Comparison of ENCODE assay signal across 27 cellular contexts in the genomic region with DNA sequence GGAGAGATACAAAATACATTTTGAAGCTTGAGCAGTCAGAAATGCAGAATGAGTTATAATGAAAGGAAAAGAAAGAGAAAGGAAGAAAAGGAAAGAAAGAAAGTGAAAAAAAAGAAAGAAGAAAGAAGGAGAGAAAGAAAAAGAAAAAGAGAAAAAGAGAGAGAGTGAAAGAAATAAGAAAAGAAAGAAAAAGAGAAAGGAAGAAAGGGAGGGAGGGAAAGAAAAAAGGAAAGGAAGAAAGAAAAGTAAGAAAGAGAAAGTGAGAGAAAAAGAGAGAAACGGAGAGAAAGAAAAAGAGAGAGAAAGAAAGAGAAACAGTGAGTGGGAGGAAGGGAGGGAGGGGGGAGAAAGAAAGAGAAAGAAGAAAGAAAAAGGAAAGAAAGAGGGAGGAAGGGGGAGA.
"Had no signal": no experiment of that assay in that cellular context is flagged by ENCODE, and none has a peak within 500 bp of the region (broad histone marks: within the 10 kb centered on the region; RNA-seq: fewer than 3 reads in every experiment).

No MANE protein-coding gene starts in this region.

- DNase-seq: nephron progenitor cell; nucleus accumbens; pancreas; right cardiac atrium; right lobe of liver; sigmoid colon; small intestine; stimulated activated CD4-positive, alpha-beta T cell treated with anti-CD3 and anti-CD28 coated beads, Interleukin-15, amount 100 ng/mL, for 24 hours; stimulated activated CD4-positive, alpha-beta T cell treated with anti-CD3 and anti-CD28 coated beads, Interleukin-2, amount 100 ng/mL, for 24 hours; stimulated activated CD4-positive, alpha-beta T cell treated with anti-CD3 and anti-CD28 coated beads, Interleukin-2, amount 100 ng/mL, for 48 hours; stimulated activated CD4-positive, alpha-beta T cell treated with anti-CD3 and anti-CD28 coated beads, Interleukin-4, amount 100 ng/mL, for 24 hours; stimulated activated naive B cell treated with anti-CD40 and anti-IgM and Interleukin-4, amounts not matched to agents 10 μg/mL and 1 μg/mL and 100 μg/mL, for 72 hours; stimulated activated naive CD4-positive, alpha-beta T cell treated with Interleukin-2 at 50 U/mL for 16 hours; stomach; thyroid gland; trophoblast cell; upper lobe of left lung had no signal

- ATAC-seq: natural killer cell treated with Interleukin-12 subunit alpha and Interleukin-12 subunit beta and Interleukin-15 and Interleukin-18, amount 100 ng/mL, for 72 hours; pancreas; right lobe of liver; stimulated activated effector memory CD8-positive, alpha-beta T cell treated with anti-CD3 and anti-CD28 coated beads, Interleukin-12 subunit alpha, Interleukin-12 subunit beta, amount 100 ng/mL, for 72 hours; stimulated activated naive B cell treated with anti-CD40 and anti-IgM and Interleukin-4, amounts not matched to agents 10 μg/mL and 1 μg/mL and 100 μg/mL, for 72 hours had no signal

- H3K9me3 ChIP-seq: neutrophil, pancreas, prostate gland, right lobe of liver, sigmoid colon, stomach, thoracic aorta, thyroid gland, tibial nerve, upper lobe of left lung, vagina had no signal

- H3K4me1 ChIP-seq: pancreas, prostate gland, right lobe of liver, sigmoid colon, stomach, thyroid gland, tibial nerve, upper lobe of left lung, vagina had no signal

- H3K4me3 ChIP-seq: pancreas, prostate gland, right lobe of liver, sigmoid colon, stomach, thoracic aorta, thyroid gland, tibial nerve, upper lobe of left lung, vagina had no signal

- H3K9me3 Mint-ChIP-seq: nephron progenitor cell, neural crest cell had no signal

- H3K36me3 ChIP-seq: neutrophil, pancreas, prostate gland, right lobe of liver, sigmoid colon, stomach, thoracic aorta, thyroid gland, tibial nerve, upper lobe of left lung, vagina had no signal

- H3K4me3 Mint-ChIP-seq: natural killer cell treated with Interleukin-12 subunit alpha and Interleukin-12 subunit beta and Interleukin-15 and Interleukin-18, amount 100 ng/mL, for 72 hours; nephron progenitor cell; neural crest cell; stimulated activated effector memory CD8-positive, alpha-beta T cell treated with anti-CD3 and anti-CD28 coated beads, Interleukin-12 subunit alpha, Interleukin-12 subunit beta, amount 100 ng/mL, for 72 hours; stimulated activated naive B cell treated with anti-CD40 and anti-IgM and Interleukin-4, amounts not matched to agents 10 μg/mL and 1 μg/mL and 100 μg/mL, for 72 hours; stimulated activated naive CD8-positive, alpha-beta T cell treated with anti-CD3 and anti-CD28 coated beads, Interleukin-15, Interleukin-2, amounts not matched to agents 100 ng/mL and 50 ng/mL, for 24 hours had no signal

- FAIRE-seq: pancreas, small intestine, urothelium cell line had no signal

- H3K36me3 Mint-ChIP-seq: natural killer cell treated with Interleukin-12 subunit alpha and Interleukin-12 subunit beta and Interleukin-15 and Interleukin-18, amount 100 ng/mL, for 72 hours; stimulated activated effector memory CD8-positive, alpha-beta T cell treated with anti-CD3 and anti-CD28 coated beads, Interleukin-12 subunit alpha, Interleukin-12 subunit beta, amount 100 ng/mL, for 72 hours; stimulated activated naive B cell treated with anti-CD40 and anti-IgM and Interleukin-4, amounts not matched to agents 10 μg/mL and 1 μg/mL and 100 μg/mL, for 72 hours had no signal

- H3K27me3 Mint-ChIP-seq: natural killer cell treated with Interleukin-12 subunit alpha and Interleukin-12 subunit beta and Interleukin-15 and Interleukin-18, amount 100 ng/mL, for 72 hours; stimulated activated naive B cell treated with anti-CD40 and anti-IgM and Interleukin-4, amounts not matched to agents 10 μg/mL and 1 μg/mL and 100 μg/mL, for 72 hours; stimulated activated naive CD8-positive, alpha-beta T cell treated with anti-CD3 and anti-CD28 coated beads, Interleukin-15, Interleukin-2, amounts not matched to agents 100 ng/mL and 50 ng/mL, for 24 hours had no signal

- H3K27ac ChIP-seq: neutrophil, pancreas, prostate gland, right lobe of liver, sigmoid colon, stomach, thoracic aorta, thyroid gland, tibial nerve, upper lobe of left lung, vagina had no signal

- H3K4me1 Mint-ChIP-seq: nephron progenitor cell; neural crest cell; stimulated activated effector memory CD8-positive, alpha-beta T cell treated with anti-CD3 and anti-CD28 coated beads, Interleukin-12 subunit alpha, Interleukin-12 subunit beta, amount 100 ng/mL, for 72 hours; stimulated activated naive B cell treated with anti-CD40 and anti-IgM and Interleukin-4, amounts not matched to agents 10 μg/mL and 1 μg/mL and 100 μg/mL, for 72 hours had no signal

- H3K27ac Mint-ChIP-seq: natural killer cell treated with Interleukin-12 subunit alpha and Interleukin-12 subunit beta and Interleukin-15 and Interleukin-18, amount 100 ng/mL, for 72 hours; nephron progenitor cell; stimulated activated effector memory CD8-positive, alpha-beta T cell treated with anti-CD3 and anti-CD28 coated beads, Interleukin-12 subunit alpha, Interleukin-12 subunit beta, amount 100 ng/mL, for 72 hours; stimulated activated naive B cell treated with anti-CD40 and anti-IgM and Interleukin-4, amounts not matched to agents 10 μg/mL and 1 μg/mL and 100 μg/mL, for 72 hours; stimulated activated naive CD8-positive, alpha-beta T cell treated with anti-CD3 and anti-CD28 coated beads, Interleukin-15, Interleukin-2, amounts not matched to agents 100 ng/mL and 50 ng/mL, for 24 hours had no signal

- H3K27me3 ChIP-seq: neutrophil, pancreas, right lobe of liver, sigmoid colon, stomach, thyroid gland, tibial nerve, upper lobe of left lung, vagina had no signal
